Comparison of ENCODE assay signal across 21 cellular contexts in the genomic region with DNA sequence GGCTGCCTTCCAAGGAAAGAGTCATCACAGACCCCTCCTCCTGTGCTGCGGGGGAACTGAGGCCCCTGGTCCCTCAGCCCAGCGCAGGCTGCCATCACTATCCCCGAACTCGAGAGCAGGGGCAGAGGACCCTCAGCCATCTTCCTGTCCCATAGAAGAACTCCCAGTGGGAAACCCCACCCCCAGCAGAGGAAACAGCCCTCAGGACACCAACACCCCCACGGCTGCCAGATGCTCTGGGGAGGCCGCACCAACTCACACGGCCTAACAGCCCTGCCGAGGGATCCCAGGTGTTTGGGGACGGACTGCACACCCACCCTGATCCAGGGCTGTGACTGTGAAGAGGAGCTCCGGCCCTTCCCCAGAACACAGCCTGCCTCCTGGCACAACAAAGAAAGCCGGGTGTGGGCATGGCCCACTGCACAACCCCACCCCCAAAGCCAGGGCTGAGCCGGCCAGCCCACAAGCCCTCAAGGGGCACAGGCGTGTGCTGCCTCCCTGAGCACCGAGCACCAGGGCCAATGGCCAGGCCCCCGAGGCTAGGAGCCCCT. TPM values are rescaled to one million over a fixed set of nuclear protein-coding genes. Genes with fewer than 3 reads are reported as not detected.
A peak's percentile ranks its signal among the peaks of the same experiment; 100 is the strongest.
DNase-seq lines count a peak whose midpoint lies in the region; ATAC-seq and TF ChIP-seq lines count a peak whose summit lies in the region.
"Had no signal": no experiment of that assay in that cellular context is flagged by ENCODE, and none has a peak within 500 bp of the region (broad histone marks: within the 10 kb centered on the region; RNA-seq: fewer than 3 reads in every experiment).

No MANE protein-coding gene starts in this region.

- no peak overlapping the region for H3K27ac Mint-ChIP-seq in WTC11
- peak overlapping the region; percentile 20 for H3K27ac Mint-ChIP-seq in stimulated activated naive B cell treated with anti-CD40 and anti-IgM and Interleukin-4, amounts not matched to agents 10 μg/mL and 1 μg/mL and 100 μg/mL, for 72 hours
- H3K27ac Mint-ChIP-seq: activated T-helper 1 cell treated with anti-CD3 and anti-CD28 coated beads, Interleukin-12 subunit alpha, Interleukin-12 subunit beta, Interleukin-2, Interleukin-4 antibody, amounts not matched to agents 30 ng/mL and 10 ng/mL and 1 ng/mL, durations not matched to agents 14 hours and 24 hours and 36 hours; nephron progenitor cell; T-helper 2 cell treated with Interferon-gamma antibody and Interleukin-4, amounts not matched to agents 5 μg/mL and 100 μg/mL, for 36 hours; type B pancreatic cell had no signal

- no peaks in the 10 kb centered on the region for H3K36me3 Mint-ChIP-seq in WTC11
- no peaks in the 10 kb centered on the region for H3K36me3 Mint-ChIP-seq in stimulated activated naive B cell treated with anti-CD40 and anti-IgM and Interleukin-4, amounts not matched to agents 10 μg/mL and 1 μg/mL and 100 μg/mL, for 72 hours
- H3K36me3 Mint-ChIP-seq: type B pancreatic cell had no signal

- H3K4me3 ChIP-seq in right atrium auricular region (no peak overlapping the region), HEK293 (ENCODE audit: low read depth, low read length) (no peak overlapping the region)
- H3K4me3 ChIP-seq: esophagus squamous epithelium, gastrocnemius medialis, hepatocyte, MG63, sigmoid colon had no signal

- POLR2A ChIA-PET in HEK293 (lab: Yijun Ruan, JAX), result no interaction called here
- POLR2A ChIA-PET in WTC11 (lab: Charles Lee), result no interaction called here

- peaks cover 3% of the 10 kb centered on the region; the same call in 1 of the 2 replicates for H3K4me1 Mint-ChIP-seq in WTC11
- H3K4me1 Mint-ChIP-seq in stimulated activated naive B cell treated with anti-CD40 and anti-IgM and Interleukin-4, amounts not matched to agents 10 μg/mL and 1 μg/mL and 100 μg/mL, for 72 hours, result peaks cover 9 to 19% of the 10 kb centered on the region in 2 donors

- ATAC-seq in Right ventricle myocardium inferior (no peak), WTC11 (peak; percentile 6; the same call in 1 of the 2 replicates), HG02885 (IDR thresholded peaks at IDR 0.05; ENCODE audit: poor library complexity, unreplicated experiment) (no peak), GM18870 (IDR thresholded peaks at IDR 0.05; ENCODE audit: unreplicated experiment) (no peak)
- ATAC-seq in stimulated activated naive B cell treated with anti-CD40 and anti-IgM and Interleukin-4, amounts not matched to agents 10 μg/mL and 1 μg/mL and 100 μg/mL, for 72 hours (replicated peaks), result peak; percentile 57 to 60

- H3K27me3 Mint-ChIP-seq in WTC11 (ENCODE audit: low read depth), result no peaks in the 10 kb centered on the region
- H3K27me3 Mint-ChIP-seq in stimulated activated naive B cell treated with anti-CD40 and anti-IgM and Interleukin-4, amounts not matched to agents 10 μg/mL and 1 μg/mL and 100 μg/mL, for 72 hours, result peaks cover 40 to 62% of the 10 kb centered on the region in 2 donors

- H3K4me1 ChIP-seq in right atrium auricular region, result peaks cover 0 to 14% of the 10 kb centered on the region in 2 donors
- no peaks in the 10 kb centered on the region for H3K4me1 ChIP-seq in HEK293 (ENCODE audit: control insufficient read depth, insufficient read depth, low read length)
- H3K4me1 ChIP-seq: gastrocnemius medialis had no signal

- peak; percentile 33 for DNase-seq in Right ventricle myocardium inferior (ENCODE audit: missing footprints)
- DNase-seq in right atrium auricular region (ENCODE audit: low spot score), result no peak
- DNase-seq in WTC11 (ENCODE audit: low spot score), result no peak
- DNase-seq in stimulated activated naive B cell treated with anti-CD40 and anti-IgM and Interleukin-4, amounts not matched to agents 10 μg/mL and 1 μg/mL and 100 μg/mL, for 72 hours, result no peak
- no peak for DNase-seq in NCI-H82 (lab: John Stamatoyannopoulos, UW)
- DNase-seq: esophagus squamous epithelium had no signal

- no peaks in the 10 kb centered on the region for H3K9me3 ChIP-seq in right atrium auricular region
- no peaks in the 10 kb centered on the region for H3K9me3 ChIP-seq in HEK293 (ENCODE audit: control insufficient read depth, insufficient read depth, low read depth, low read length)
- H3K9me3 ChIP-seq: esophagus squamous epithelium, gastrocnemius medialis, MG63, sigmoid colon had no signal

- H3K27ac ChIP-seq in right atrium auricular region, result no peak overlapping the region
- no peak overlapping the region for H3K27ac ChIP-seq in HEK293 (ENCODE audit: extremely low read depth, low read depth, low read length)
- H3K27ac ChIP-seq: coronary artery, esophagus squamous epithelium, gastrocnemius medialis, hepatocyte, RWPE1, sigmoid colon, VCaP had no signal

- H3K4me3 Mint-ChIP-seq in WTC11, result no peak overlapping the region
- no peak overlapping the region for H3K4me3 Mint-ChIP-seq in stimulated activated naive B cell treated with anti-CD40 and anti-IgM and Interleukin-4, amounts not matched to agents 10 μg/mL and 1 μg/mL and 100 μg/mL, for 72 hours
- H3K4me3 Mint-ChIP-seq: activated T-helper 1 cell treated with anti-CD3 and anti-CD28 coated beads, Interleukin-12 subunit alpha, Interleukin-12 subunit beta, Interleukin-2, Interleukin-4 antibody, amounts not matched to agents 30 ng/mL and 10 ng/mL and 1 ng/mL, durations not matched to agents 14 hours and 24 hours and 36 hours; nephron progenitor cell; T-helper 2 cell treated with Interferon-gamma antibody and Interleukin-4, amounts not matched to agents 5 μg/mL and 100 μg/mL, for 36 hours; type B pancreatic cell had no signal

- no peaks in the 10 kb centered on the region for H3K9me3 Mint-ChIP-seq in WTC11
- H3K9me3 Mint-ChIP-seq in stimulated activated naive B cell treated with anti-CD40 and anti-IgM and Interleukin-4, amounts not matched to agents 10 μg/mL and 1 μg/mL and 100 μg/mL, for 72 hours, result no peaks in the 10 kb centered on the region
- H3K9me3 Mint-ChIP-seq: activated T-helper 1 cell treated with anti-CD3 and anti-CD28 coated beads, Interleukin-12 subunit alpha, Interleukin-12 subunit beta, Interleukin-2, Interleukin-4 antibody, amounts not matched to agents 30 ng/mL and 10 ng/mL and 1 ng/mL, durations not matched to agents 14 hours and 24 hours and 36 hours; nephron progenitor cell; T-helper 2 cell treated with Interferon-gamma antibody and Interleukin-4, amounts not matched to agents 5 μg/mL and 100 μg/mL, for 36 hours; type B pancreatic cell had no signal

- CTCF ChIA-PET in HEK293 (lab: Yijun Ruan, JAX) (interaction anchor here (0.7 to 2.5 kb wide), 5 partner anchors 8 to 485 kb away, joined by 4 to 20 read pairs (median 5); no protein-coding TSS in a partner anchor), WTC11 (lab: Charles Lee) (interaction anchor here (1.4 to 2.1 kb wide), 8 partner anchors 9 to 426 kb away, joined by 4 to 23 read pairs (median 17); no protein-coding TSS in a partner anchor)

- TF ChIP-seq CTCF in right atrium auricular region (IDR thresholded peaks at IDR 0.05) (no peak), HEK293 (tag by site-specific recombination; IDR thresholded peaks at IDR 0.05) (no peak), WTC11 (IDR thresholded peaks at IDR 0.05) (no peak)

- no peaks in the 10 kb centered on the region for H3K27me3 ChIP-seq in right atrium auricular region
- H3K27me3 ChIP-seq: MG63 had no signal

- H3K36me3 ChIP-seq in right atrium auricular region, result no peaks in the 10 kb centered on the region
- H3K36me3 ChIP-seq in HEK293 (ENCODE audit: control insufficient read depth in 2 of 2, insufficient read depth in 1 of 2, low read length in 2 of 2), result no peaks in the 10 kb centered on the region
- H3K36me3 ChIP-seq: esophagus squamous epithelium, gastrocnemius medialis, MG63, sigmoid colon had no signal

- intact Hi-C loops in Right ventricle myocardium inferior (cut with DNase I), result loop anchor here (5.0 kb wide), 2 partner anchors 79 to 486 kb away; no protein-coding TSS in a partner anchor

TF ChIP-seq in WTC11, 78 proteins besides CTCF, POLR2A, EP300 and RAD21:
- TF ChIP-seq FOXP1 (CRISPR knock-in tag; IDR thresholded peaks at IDR 0.05; ENCODE audit: borderline replicate concordance) (peak; percentile 13; the same call in 1 of the 2 replicates), ATF1 (CRISPR knock-in tag; IDR thresholded peaks at IDR 0.05) (no peak)

RNA-seq across cellular contexts. Expression of a gene that starts 16.3 kb away (rescaled TPM):
- total RNA-seq in Right ventricle myocardium inferior, result 40.0 TPM
- 100 to 1,000 TPM in 1 of 2 donors, 10 to 100 TPM in 1; 59.5 to 135 TPM for total RNA-seq in right atrium auricular region
- not detected in 3 replicates for total RNA-seq in WTC11 (2021)
- total RNA-seq: A673; activated T-helper 1 cell treated with anti-CD3 and anti-CD28 coated beads, Interleukin-12 subunit alpha, Interleukin-12 subunit beta, Interleukin-2, Interleukin-4 antibody, amounts not matched to agents 30 ng/mL and 10 ng/mL and 1 ng/mL, durations not matched to agents 14 hours and 24 hours and 36 hours; esophagus squamous epithelium had no signal

RNA-seq across cellular contexts. Expression of a gene that starts 41.3 kb away (rescaled TPM):
- total RNA-seq in Right ventricle myocardium inferior (not detected), right atrium auricular region (1 to 10 TPM in 1 of 2 donors, under 1 TPM in 1; 0.52 to 2.2 TPM), WTC11 (2021) (2.4 to 3.9 TPM (median 3.6 TPM) in 3 replicates)
- total RNA-seq: esophagus squamous epithelium, gastrocnemius medialis had no signal

Comparison
In these comparisons a context has a peak if more than half of its experiments do, and no peak if none do; other contexts are left out.
1. ATAC-seq: peak in WTC11 (single experiment) and stimulated activated naive B cell treated with anti-CD40 and anti-IgM and Interleukin-4, amounts not matched to agents 10 μg/mL and 1 μg/mL and 100 μg/mL, for 72 hours (2 of 2); none in Right ventricle myocardium inferior (single experiment), HG02885 (single experiment) and GM18870 (single experiment).
2. RNA of a gene that starts 16.3 kb away (total RNA-seq): 59.5 to 135 TPM in right atrium auricular region and 40.0 TPM in Right ventricle myocardium inferior (single experiment); not detected in WTC11; every median in the first group is over 10 times any median in the second.